In genomic region chr2:126996378-126996699, GRCh38 we compare ENCODE assay signal across 27 cellular contexts.
DNase-seq lines count a peak whose midpoint lies in the region; ATAC-seq, FAIRE-seq and TF ChIP-seq lines count a peak whose summit lies in the region.
"Had no signal": no experiment of that assay in that cellular context is flagged by ENCODE, and none has a peak within 500 bp of the region (broad histone marks: within the 10 kb centered on the region; RNA-seq: fewer than 3 reads in every experiment).

No MANE protein-coding gene starts in this region.

- POLR2A ChIA-PET in HepG2 (lab: Yijun Ruan, JAX), result interaction anchor here (0.7 to 2.1 kb wide), 9 partner anchors 10 to 530 kb away, joined by 3 to 19 read pairs (median 5); partner anchors contain the start of gene IWS1

- BruUV-seq in HepG2 (replicated peaks; lab: Mats Ljungman, UMichigan), result TSS peak; percentile 94

- in situ Hi-C loops in HepG2 (cut with HindIII; ENCODE audit: extremely low pct_ligation_motif_present, low pct_unique_long_range_greater_than_20kb), result no loop called here

- no peaks in the 10 kb centered on the region for H3K36me3 Mint-ChIP-seq in type B pancreatic cell

- H3K27me3 Mint-ChIP-seq in type B pancreatic cell, result no peaks in the 10 kb centered on the region

- H3K27me3 ChIP-seq in colonic mucosa (no peaks in the 10 kb centered on the region), HepG2 (ENCODE audit: control insufficient read depth in 1 of 2, insufficient read depth in 2 of 2, low read length in 2 of 2) (no peaks in the 10 kb centered on the region), mucosa of rectum (ENCODE audit: control insufficient read depth in 2 of 2, insufficient read depth in 2 of 2, low read length in 2 of 2) (no peaks in the 10 kb centered on the region)
- H3K27me3 ChIP-seq: BLaER1 treated with 17β-estradiol and CSF1 and Interleukin-3, amounts not matched to agents 10 nM and 100 nM had no signal

- FAIRE-seq in HepG2 (lab: Jason Lieb, UNC), result no peak
- FAIRE-seq: A549, GM18507, HTR-8/SVneo had no signal

- H3K27ac ChIP-seq in colonic mucosa, result peak overlapping the region; percentile 45
- peak overlapping the region; percentile 90 for H3K27ac ChIP-seq in HepG2 (ENCODE audit: extremely low read length, insufficient read depth, low read length)
- peak overlapping the region; percentile 36 to 43 for H3K27ac ChIP-seq in mucosa of rectum (ENCODE audit: low read depth in 2 of 2, low read length in 2 of 2)
- H3K27ac ChIP-seq: A549; BLaER1 treated with 17β-estradiol and CSF1 and Interleukin-3, amounts not matched to agents 10 nM and 100 nM; KMS-11 had no signal

- no peak for TF ChIP-seq POLR2A in HepG2 (IDR thresholded peaks at IDR 0.05; ENCODE audit: insufficient read depth in 1 of 2, low read depth in 2 of 2, low read length in 2 of 2)

- intact Hi-C loops in colonic mucosa (cut with DNase I), result no loop called here
- intact Hi-C loops in HepG2 (cut with micrococcal nuclease; ENCODE audit: unreplicated experiment), result loop anchor here (1.0 to 2.0 kb wide), 2 partner anchors 16 to 24 kb away; no protein-coding TSS in a partner anchor

- H3K4me3 ChIP-seq in colonic mucosa, result no peak overlapping the region
- peak overlapping the region in 1 of 3 experiments; percentile 44; a peak in 1 of 6 replicates for H3K4me3 ChIP-seq in HepG2 (replicated peaks in 1 of 3; ENCODE audit: insufficient read depth in 1 of 3, low read depth in 2 of 3, low read length in 3 of 3)
- no peak overlapping the region for H3K4me3 ChIP-seq in mucosa of rectum (ENCODE audit: low read length in 2 of 2)
- H3K4me3 ChIP-seq: A549; BLaER1 treated with 17β-estradiol and CSF1 and Interleukin-3, amounts not matched to agents 10 nM and 100 nM; HAP-1 had no signal

- no peaks in the 10 kb centered on the region for H3K9me3 ChIP-seq in colonic mucosa
- H3K9me3 ChIP-seq in HepG2 (ENCODE audit: low read length), result no peaks in the 10 kb centered on the region
- no peaks in the 10 kb centered on the region for H3K9me3 ChIP-seq in mucosa of rectum (ENCODE audit: control insufficient read depth in 2 of 2, low read length in 2 of 2)
- H3K9me3 ChIP-seq: A549; BLaER1 treated with 17β-estradiol and CSF1 and Interleukin-3, amounts not matched to agents 10 nM and 100 nM; HAP-1 had no signal

- H3K4me1 ChIP-seq in colonic mucosa (no peaks in the 10 kb centered on the region), HepG2 (ENCODE audit: insufficient read depth, low read length) (peaks cover 79% of the 10 kb centered on the region), mucosa of rectum (ENCODE audit: control insufficient read depth in 2 of 2, insufficient read depth in 2 of 2, low read length in 2 of 2) (peaks cover 3 to 7% of the 10 kb centered on the region in 2 donors)
- H3K4me1 ChIP-seq: A549, HAP-1 had no signal

- H3K36me3 ChIP-seq in colonic mucosa, result no peaks in the 10 kb centered on the region
- no peaks in the 10 kb centered on the region for H3K36me3 ChIP-seq in HepG2 (replicated peaks in 1 of 2; ENCODE audit: control insufficient read depth in 1 of 2, insufficient read depth in 2 of 2, low read length in 2 of 2)
- no peaks in the 10 kb centered on the region for H3K36me3 ChIP-seq in mucosa of rectum (ENCODE audit: control insufficient read depth in 2 of 2, insufficient read depth in 2 of 2, low read length in 2 of 2)
- H3K36me3 ChIP-seq: BLaER1 treated with 17β-estradiol and CSF1 and Interleukin-3, amounts not matched to agents 10 nM and 100 nM; HAP-1 had no signal

- ATAC-seq in HepG2 (peak; percentile 24), HG02642 (IDR thresholded peaks at IDR 0.05; ENCODE audit: poor library complexity, unreplicated experiment) (no peak)
- ATAC-seq: PC-3 had no signal

- no peak for TF ChIP-seq EP300 in HepG2 (IDR thresholded peaks at IDR 0.05; ENCODE audit: low read depth in 2 of 2, low read length in 2 of 2)
- TF ChIP-seq EP300 in HepG2 (CRISPR knock-in tag; IDR thresholded peaks at IDR 0.05; ENCODE audit: borderline replicate concordance), result no peak

- peak overlapping the region; percentile 7 for H3K4me3 Mint-ChIP-seq in type B pancreatic cell
- H3K4me3 Mint-ChIP-seq: CD4-positive, alpha-beta T cell; HFFc6 had no signal

- H3K9ac ChIP-seq in colonic mucosa (ENCODE audit: low read depth in 2 of 2, low read length in 2 of 2), result no peak overlapping the region
- H3K9ac ChIP-seq in HepG2 (ENCODE audit: insufficient read depth, low read depth, low read length), result peak overlapping the region; percentile 58
- no peak overlapping the region for H3K9ac ChIP-seq in mucosa of rectum (ENCODE audit: low read depth in 1 of 2, low read length in 2 of 2)
- H3K9ac ChIP-seq: BLaER1 treated with 17β-estradiol and CSF1 and Interleukin-3, amounts not matched to agents 10 nM and 100 nM; KMS-11 had no signal

- H3K79me2 ChIP-seq in HepG2 (ENCODE audit: insufficient read depth, low read length), result no peaks in the 10 kb centered on the region

- no peaks in the 10 kb centered on the region for H4K20me1 ChIP-seq in HepG2 (ENCODE audit: insufficient read depth, low read length)
- H4K20me1 ChIP-seq: BLaER1 treated with 17β-estradiol and CSF1 and Interleukin-3, amounts not matched to agents 10 nM and 100 nM had no signal

- CTCF ChIA-PET in HepG2 (lab: Yijun Ruan, JAX; ENCODE audit: low intra/inter-chr PET ratio, low total read pairs), result interaction anchor here (1.3 kb wide), 1 partner anchor 24 kb away, joined by 4 read pairs; no protein-coding TSS in a partner anchor

- no peak for DNase-seq in colonic mucosa
- DNase-seq in HepG2 (ENCODE audit: low spot score), result no peak
- DNase-seq in type B pancreatic cell (ENCODE audit: extremely low spot score, unreplicated experiment), result no peak
- no peak for DNase-seq in stimulated activated CD4-positive, alpha-beta T cell treated with anti-CD3 and anti-CD28 coated beads, Interleukin-4, amount 100 ng/mL, for 1 hour
- DNase-seq in activated CD4-positive, CD25-positive, alpha-beta regulatory T cell (lab: John Stamatoyannopoulos, UW), result no peak
- DNase-seq: AML-193; CD4-positive, alpha-beta T cell; GOT3; HFFc6; IMR-90; MM.1S; NCI-H1417; NCI-H1694; NCI-H2029 treated with DMSO at 0.1 percent for 48 hours; NCI-H446 treated with DMSO at 0.1 percent for 48 hours; NCI-H526; NCI-H82; NK-92 treated with Interleukin-12 subunit alpha and Interleukin-12 subunit beta, amount 100 ng/mL, for 24 hours; PC-3 had no signal

- TF ChIP-seq RAD21 in HepG2 (CRISPR knock-in tag; IDR thresholded peaks at IDR 0.05), result no peak

- peak overlapping the region; percentile 72 for H3K4me2 ChIP-seq in HepG2 (ENCODE audit: low read depth, low read length)
- H3K4me2 ChIP-seq: A549; BLaER1 treated with 17β-estradiol and CSF1 and Interleukin-3, amounts not matched to agents 10 nM and 100 nM; KMS-11 had no signal

- no peaks in the 10 kb centered on the region for H3K9me3 Mint-ChIP-seq in type B pancreatic cell
- H3K9me3 Mint-ChIP-seq: CD4-positive, alpha-beta T cell; HFFc6 had no signal

- H3K4me1 Mint-ChIP-seq in type B pancreatic cell (ENCODE audit: unreplicated experiment), result peaks cover 15% of the 10 kb centered on the region

- no peak overlapping the region for H2AFZ ChIP-seq in HepG2 (ENCODE audit: low read length)

- WGBS in HepG2 (ENCODE audit: low lambda C conversion rate), result 0% methylated on average over 1 of the region's 1 CpG

- H3K27ac Mint-ChIP-seq in type B pancreatic cell, result peak overlapping the region; percentile 47
- H3K27ac Mint-ChIP-seq: CD4-positive, alpha-beta T cell; HFFc6 had no signal

- no peak for TF ChIP-seq CTCF in colonic mucosa (IDR thresholded peaks at IDR 0.05)
- no peak for TF ChIP-seq CTCF in HepG2 (CRISPR knock-in tag; IDR thresholded peaks at IDR 0.05)
- TF ChIP-seq CTCF in type B pancreatic cell (conservative IDR thresholded peaks at IDR 0.05), result no peak

TF ChIP-seq in HepG2, 621 proteins besides CTCF, POLR2A, EP300 and RAD21 (continues in another document):
- TF ChIP-seq PAWR (CRISPR knock-in tag; IDR thresholded peaks at IDR 0.05; ENCODE audit: borderline replicate concordance), result 0 out of 2 replicates have a peak, but pooled peaks have one; percentile 93
- no peak for TF ChIP-seq ZNF292 (CRISPR knock-in tag; IDR thresholded peaks at IDR 0.05; ENCODE audit: borderline replicate concordance, low read depth)
- 0 out of 2 replicates have a peak, but pooled peaks have one; percentile 77 for TF ChIP-seq DMTF1 (CRISPR knock-in tag; IDR thresholded peaks at IDR 0.05)
- TF ChIP-seq ATF7-NPFF (CRISPR knock-in tag; IDR thresholded peaks at IDR 0.05; ENCODE audit: low read depth), result 0 out of 2 replicates have a peak, but pooled peaks have one; percentile 27
- no peak for TF ChIP-seq ZBTB37 (CRISPR knock-in tag; IDR thresholded peaks at IDR 0.05)
- no peak for TF ChIP-seq HNF4A (CRISPR knock-in tag; IDR thresholded peaks at IDR 0.05)
- no peak for TF ChIP-seq ZFP36 (IDR thresholded peaks at IDR 0.05; ENCODE audit: borderline replicate concordance, low read depth, low read length, partially characterized antibody)
- no peak for TF ChIP-seq ZNF572 (CRISPR knock-in tag; IDR thresholded peaks at IDR 0.05)
- no peak for TF ChIP-seq ZNF878 (CRISPR knock-in tag; IDR thresholded peaks at IDR 0.05)

Comparison
In these comparisons a context has a peak if more than half of its experiments do, and no peak if none do; other contexts are left out.
1. H3K27ac ChIP-seq: peak in every context shown above with its lines; median percentile 90 in HepG2; 45 in colonic mucosa; 40 in mucosa of rectum.